In genomic region chr1:14140800-14141526, GRCh38 we compare ENCODE assay signal across 13 cellular contexts.
DNase-seq lines count a peak whose midpoint lies in the region; ATAC-seq, FAIRE-seq and TF ChIP-seq lines count a peak whose summit lies in the region.
"Had no signal": no experiment of that assay in that cellular context is flagged by ENCODE, and none has a peak within 500 bp of the region (broad histone marks: within the 10 kb centered on the region; RNA-seq: fewer than 3 reads in every experiment).

No MANE protein-coding gene starts in this region.

- H3K4me1 Mint-ChIP-seq in nephron (peaks cover 55% of the 10 kb centered on the region), endothelial cell (ENCODE audit: unreplicated experiment) (peaks cover 10% of the 10 kb centered on the region)

- H3K9me3 Mint-ChIP-seq in nephron: peaks cover 5% of the 10 kb centered on the region
- no peaks in the 10 kb centered on the region for H3K9me3 Mint-ChIP-seq in endothelial cell (ENCODE audit: unreplicated experiment)

- H3K4me3 Mint-ChIP-seq in nephron (no peak overlapping the region), endothelial cell (ENCODE audit: unreplicated experiment) (no peak overlapping the region)

- DNase-seq in AG20443 (ENCODE audit: low spot score): peak; percentile 41
- DNase-seq in RWPE1 (ENCODE audit: low spot score): no peak
- DNase-seq in globus pallidus (ENCODE audit: low spot score): peak; percentile 52
- no peak for DNase-seq in H54 (ENCODE audit: insufficient read length, low spot score)
- no peak for DNase-seq in GM12891 (ENCODE audit: insufficient read length, low spot score)
- no peak for DNase-seq in endothelial cell (ENCODE audit: low spot score)
- DNase-seq: activated naive CD4-positive, alpha-beta T cell treated with anti-CD3 and anti-CD28 coated beads, Interleukin-2, amount 50 U/mL, for 16 hours; DND-41; NCI-H526 treated with DMSO at 0.1 percent for 48 hours; SK-N-SH had no signal

- no peaks in the 10 kb centered on the region for H3K36me3 Mint-ChIP-seq in nephron (ENCODE audit: low read depth)
- no peaks in the 10 kb centered on the region for H3K36me3 Mint-ChIP-seq in endothelial cell (ENCODE audit: low read depth, unreplicated experiment)

- POLR2A ChIA-PET in RWPE1 (lab: Yijun Ruan, JAX; ENCODE audit: low non-redundant PET): no interaction called here

- TF ChIP-seq POLR2A in H54 (IDR thresholded peaks at IDR 0.05; ENCODE audit: low read depth, low read length): no peak
- no peak for TF ChIP-seq POLR2A in GM12891 (IDR thresholded peaks at IDR 0.05; ENCODE audit: low read depth, low read length)

- CTCF ChIA-PET in RWPE1 (lab: Yijun Ruan, JAX): interaction anchor here (0.6 to 0.7 kb wide), 2 partner anchors 24 to 232 kb away, joined by 3 to 6 read pairs; no protein-coding TSS in a partner anchor

- peak overlapping the region; percentile 28; the same call in 1 of the 2 replicates for H3K27ac ChIP-seq in RWPE1

- peaks cover 7% of the 10 kb centered on the region for H3K27me3 Mint-ChIP-seq in nephron (ENCODE audit: low read depth)
- H3K27me3 Mint-ChIP-seq in endothelial cell (ENCODE audit: unreplicated experiment): no peaks in the 10 kb centered on the region

- H3K27ac Mint-ChIP-seq in nephron (peak overlapping the region in 2 of 3 experiments; percentile 29 to 57), endothelial cell (ENCODE audit: unreplicated experiment) (no peak overlapping the region)

- TF ChIP-seq CTCF in RWPE1 (conservative IDR thresholded peaks at IDR 0.05; ENCODE audit: low read depth): no peak
- TF ChIP-seq CTCF in nephron (IDR thresholded peaks at IDR 0.05; ENCODE audit: unreplicated experiment in 3 of 3): no peak
- no peak for TF ChIP-seq CTCF in endothelial cell (IDR thresholded peaks at IDR 0.05; ENCODE audit: unreplicated experiment)

- FAIRE-seq in H54 (lab: Jason Lieb, UNC) (no peak), GM12891 (lab: Jason Lieb, UNC) (no peak)
- FAIRE-seq: islet of Langerhans had no signal

- no peak for ATAC-seq in HG02763 (IDR thresholded peaks at IDR 0.05; ENCODE audit: unreplicated experiment)

TF ChIP-seq in GM12891, 5 proteins besides CTCF, POLR2A, EP300 and RAD21:
- TF ChIP-seq POU2F2 (IDR thresholded peaks at IDR 0.05; ENCODE audit: low read depth, low read length): no peak
- no peak for TF ChIP-seq POLR2AphosphoS5 (IDR thresholded peaks at IDR 0.05; ENCODE audit: low read depth, low read length)
- TF ChIP-seq TAF1 (IDR thresholded peaks at IDR 0.05; ENCODE audit: low read depth, low read length): no peak
- no peak for TF ChIP-seq PAX5 (IDR thresholded peaks at IDR 0.05; ENCODE audit: insufficient read depth, low read length, severe bottlenecking)
- TF ChIP-seq SPI1 (IDR thresholded peaks at IDR 0.05; ENCODE audit: low read depth, low read length): no peak

Comparison
In these comparisons a context has a peak if more than half of its experiments do, and no peak if none do; other contexts are left out.
1. DNase-seq: peak in AG20443 (single experiment) and globus pallidus (single experiment); none in RWPE1 (single experiment), H54 (single experiment), GM12891 (single experiment) and endothelial cell (single experiment).